ENCODE assay signal across 1 cellular context in genomic region chr5:176809544-176810083, GRCh38.
TF ChIP-seq lines count a peak whose summit lies in the region.

No MANE protein-coding gene starts in this region.

TF ChIP-seq in HCT116, 20 proteins besides CTCF, POLR2A, EP300 and RAD21 (continued from another document):
- TF ChIP-seq ATF3 (IDR thresholded peaks at IDR 0.05) (no peak), SRF (IDR thresholded peaks at IDR 0.05; ENCODE audit: low read depth) (no peak), FOSL1 (IDR thresholded peaks at IDR 0.05; ENCODE audit: low read depth) (no peak), CEBPB (IDR thresholded peaks at IDR 0.05; ENCODE audit: low read depth) (no peak), YY1 (IDR thresholded peaks at IDR 0.05; ENCODE audit: extremely low read depth, insufficient replicate concordance, low read depth, low read length) (no peak), REST (IDR thresholded peaks at IDR 0.05; ENCODE audit: low read depth) (no peak), POLR2AphosphoS5 (IDR thresholded peaks at IDR 0.05; ENCODE audit: low read depth, low read length) (no peak)
